1 cellular context compared by ENCODE assay signal in genomic region chr2:17879137-17879912, GRCh38.
TF ChIP-seq lines count a peak whose summit lies in the region.

No MANE protein-coding gene starts in this region.

TF ChIP-seq in HepG2, 621 proteins besides CTCF, POLR2A, EP300 and RAD21 (continued from another document and continues in another):
- TF ChIP-seq ZNF407 (CRISPR knock-in tag; IDR thresholded peaks at IDR 0.05; ENCODE audit: not compliant biosample characterization) (no peak), ZNF761 (CRISPR knock-in tag; conservative IDR thresholded peaks at IDR 0.05) (no peak), ZNF768 (CRISPR knock-in tag; IDR thresholded peaks at IDR 0.05) (peak; percentile 13; the same call in 1 of the 2 replicates), SRY (CRISPR knock-in tag; IDR thresholded peaks at IDR 0.05) (no peak), PREB (CRISPR knock-in tag; IDR thresholded peaks at IDR 0.05) (no peak), CAMTA2 (CRISPR knock-in tag; IDR thresholded peaks at IDR 0.05; ENCODE audit: borderline replicate concordance) (no peak), RFXAP (CRISPR knock-in tag; IDR thresholded peaks at IDR 0.05; ENCODE audit: borderline replicate concordance) (no peak), KDM5B (CRISPR knock-in tag; IDR thresholded peaks at IDR 0.05; ENCODE audit: borderline replicate concordance) (peak; percentile 17; the same call in 1 of the 2 replicates), REXO4 (CRISPR knock-in tag; IDR thresholded peaks at IDR 0.05; ENCODE audit: borderline replicate concordance) (no peak), DNMT3B (CRISPR knock-in tag; conservative IDR thresholded peaks at IDR 0.05) (no peak), ZNF552 (CRISPR knock-in tag; IDR thresholded peaks at IDR 0.05; ENCODE audit: borderline replicate concordance) (no peak), ZNF777 (CRISPR knock-in tag; IDR thresholded peaks at IDR 0.05) (peak; percentile 19; the same call in 1 of the 2 replicates), GABPB1 (CRISPR knock-in tag; IDR thresholded peaks at IDR 0.05) (0 out of 2 replicates have a peak, but pooled peaks have one; percentile 5), MXI1 (IDR thresholded peaks at IDR 0.05; ENCODE audit: borderline replicate concordance, low read depth, low read length) (no peak), ZNF124 (CRISPR knock-in tag; IDR thresholded peaks at IDR 0.05) (no peak), ZNF432 (CRISPR knock-in tag; IDR thresholded peaks at IDR 0.05; ENCODE audit: borderline replicate concordance) (no peak), ZFP82 (CRISPR knock-in tag; IDR thresholded peaks at IDR 0.05; ENCODE audit: borderline replicate concordance) (no peak), ZNF264 (CRISPR knock-in tag; IDR thresholded peaks at IDR 0.05) (no peak), YEATS2 (CRISPR knock-in tag; IDR thresholded peaks at IDR 0.05; ENCODE audit: borderline replicate concordance) (no peak), CREM (IDR thresholded peaks at IDR 0.05) (no peak), CREM (CRISPR knock-in tag; IDR thresholded peaks at IDR 0.05) (no peak), TIGD3 (CRISPR knock-in tag; IDR thresholded peaks at IDR 0.05; ENCODE audit: borderline replicate concordance) (no peak), ETV5 (CRISPR knock-in tag; IDR thresholded peaks at IDR 0.05; ENCODE audit: borderline replicate concordance) (no peak), SNRNP70 (IDR thresholded peaks at IDR 0.05; ENCODE audit: low read depth, low read length) (no peak), GFI1 (CRISPR knock-in tag; IDR thresholded peaks at IDR 0.05; ENCODE audit: borderline replicate concordance) (no peak), SMAD1 (CRISPR knock-in tag; IDR thresholded peaks at IDR 0.05; ENCODE audit: borderline replicate concordance, low read depth) (no peak), RORA (CRISPR knock-in tag; IDR thresholded peaks at IDR 0.05) (no peak), GLI4 (CRISPR knock-in tag; IDR thresholded peaks at IDR 0.05; ENCODE audit: borderline replicate concordance) (no peak), ARID5B (CRISPR knock-in tag; IDR thresholded peaks at IDR 0.05) (no peak), BRF2 (CRISPR knock-in tag; IDR thresholded peaks at IDR 0.05) (no peak), REST (IDR thresholded peaks at IDR 0.05; ENCODE audit: borderline replicate concordance in 1 of 2, low read depth in 1 of 2, low read length in 2 of 2) (no peak), MYPOP (CRISPR knock-in tag; IDR thresholded peaks at IDR 0.05) (no peak), HNRNPLL (IDR thresholded peaks at IDR 0.05; ENCODE audit: low read depth, low read length, poor library complexity, severe bottlenecking) (peak; percentile 79), ZNF570 (CRISPR knock-in tag; IDR thresholded peaks at IDR 0.05; ENCODE audit: borderline replicate concordance) (no peak), ZNF703 (CRISPR knock-in tag; IDR thresholded peaks at IDR 0.05; ENCODE audit: borderline replicate concordance) (no peak), ZKSCAN1 (IDR thresholded peaks at IDR 0.05; ENCODE audit: low read length) (no peak), CHCHD3 (CRISPR knock-in tag; IDR thresholded peaks at IDR 0.05) (no peak), ZSCAN21 (CRISPR knock-in tag; IDR thresholded peaks at IDR 0.05; ENCODE audit: borderline replicate concordance) (0 out of 2 replicates have a peak, but pooled peaks have one; percentile 3), RELA (CRISPR knock-in tag; IDR thresholded peaks at IDR 0.05) (no peak)
